8 cellular contexts compared by ENCODE assay signal in the genomic region with DNA sequence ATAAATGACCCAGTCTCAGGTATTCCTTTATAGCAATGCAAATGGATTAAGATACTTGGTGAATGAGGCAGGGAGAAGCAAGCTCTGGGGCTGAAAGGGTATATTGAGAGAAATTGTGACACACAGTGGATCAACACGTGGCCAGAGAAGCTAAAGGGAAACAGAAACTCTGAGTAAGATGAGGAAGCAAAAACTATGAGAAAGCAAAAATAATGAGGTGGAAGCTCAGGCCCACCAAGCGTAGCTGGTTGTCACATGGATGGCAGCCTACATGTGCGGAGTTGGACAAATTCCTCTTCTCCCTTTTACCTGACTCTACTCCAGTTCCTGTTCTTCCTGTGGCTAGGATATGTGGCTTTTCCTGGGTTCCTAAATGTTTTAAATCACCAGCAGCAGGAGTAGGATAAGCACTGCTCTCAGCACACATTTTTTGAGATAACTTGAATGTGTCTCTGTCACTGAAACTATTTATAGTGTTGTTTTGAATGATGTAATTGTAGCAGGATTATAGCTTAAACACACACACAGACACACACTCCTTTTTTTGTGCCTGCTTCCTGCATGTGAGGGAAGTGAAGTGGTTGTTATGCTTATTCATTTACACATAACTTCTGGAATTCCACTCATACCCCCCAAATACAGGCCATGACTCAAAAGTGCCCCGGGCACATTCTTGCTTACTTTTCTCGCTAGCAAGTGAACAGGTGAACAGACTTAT. TPM values are rescaled to one million over a fixed set of nuclear protein-coding genes. Genes with fewer than 3 reads are reported as not detected.
DNase-seq lines count a peak whose midpoint lies in the region; ATAC-seq, FAIRE-seq and TF ChIP-seq lines count a peak whose summit lies in the region.

No MANE protein-coding gene starts in this region.

- no peak for FAIRE-seq in HepG2 (lab: Jason Lieb, UNC)

- TF ChIP-seq EP300 in HepG2 (IDR thresholded peaks at IDR 0.05; ENCODE audit: low read depth in 2 of 2, low read length in 2 of 2) = no peak
- no peak for TF ChIP-seq EP300 in HepG2 (CRISPR knock-in tag; IDR thresholded peaks at IDR 0.05; ENCODE audit: borderline replicate concordance)

- H3K4me1 ChIP-seq in right lobe of liver (no peaks in the 10 kb centered on the region), HepG2 (ENCODE audit: insufficient read depth, low read length) (peaks cover 14% of the 10 kb centered on the region; the same call in 1 of the 2 replicates)

- H3K4me3 Mint-ChIP-seq in brain = peak overlapping the region in 2 of 5 experiments; percentile 9 to 42

- TF ChIP-seq RAD21 in HepG2 (CRISPR knock-in tag; IDR thresholded peaks at IDR 0.05) = no peak

- ATAC-seq in right lobe of liver = peak; percentile 46 to 81 (median 63)
- no peak for ATAC-seq in HepG2
- ATAC-seq in HG02840 (IDR thresholded peaks at IDR 0.05; ENCODE audit: low FRiP score, unreplicated experiment) = peak; percentile 92

- no TSS peak for BruUV-seq in HepG2 (replicated peaks; lab: Mats Ljungman, UMichigan)

- H2AFZ ChIP-seq in HepG2 (ENCODE audit: low read length) = no peak overlapping the region

- no peak overlapping the region for H3K4me3 ChIP-seq in right lobe of liver
- H3K4me3 ChIP-seq in HepG2 (replicated peaks in 1 of 3; ENCODE audit: insufficient read depth in 1 of 3, low read depth in 2 of 3, low read length in 3 of 3) = no peak overlapping the region

- H3K27me3 ChIP-seq in right lobe of liver (no peaks in the 10 kb centered on the region), HepG2 (ENCODE audit: control insufficient read depth in 1 of 2, insufficient read depth in 2 of 2, low read length in 2 of 2) (0 out of 5 replicates have a peak, but pooled peaks cover 0 to 11% of the 10 kb centered on the region in 2 experiments)

- DNase-seq in right lobe of liver (no peak), HepG2 (ENCODE audit: low spot score) (no peak), NCI-H2029 treated with DMSO at 0.1 percent for 48 hours (lab: John Stamatoyannopoulos, UW) (peak; percentile 3), lung microvascular endothelial cell (ENCODE audit: low read depth in 2 of 2) (peak; percentile 26 to 33), NCI-H187 (lab: John Stamatoyannopoulos, UW) (no peak), NCI-H128 (lab: John Stamatoyannopoulos, UW; ENCODE audit: unreplicated experiment) (no peak)

- in situ Hi-C loops in HepG2 (cut with HindIII; ENCODE audit: extremely low pct_ligation_motif_present, low pct_unique_long_range_greater_than_20kb) = no loop called here

- CTCF ChIA-PET in HepG2 (lab: Yijun Ruan, JAX; ENCODE audit: low intra/inter-chr PET ratio, low total read pairs) = no interaction called here

- peak overlapping the region; percentile 6 to 77 (median 49) for H3K27ac Mint-ChIP-seq in brain

- peaks cover 0 to 2% (median 0%) of the 10 kb centered on the region in 5 experiments for H3K9me3 Mint-ChIP-seq in brain

- no peak overlapping the region for H3K4me2 ChIP-seq in HepG2 (ENCODE audit: low read depth, low read length)

- no peaks in the 10 kb centered on the region for H4K20me1 ChIP-seq in HepG2 (ENCODE audit: insufficient read depth, low read length)

- no peaks in the 10 kb centered on the region for H3K9me3 ChIP-seq in right lobe of liver
- H3K9me3 ChIP-seq in HepG2 (ENCODE audit: low read length) = no peaks in the 10 kb centered on the region

- H3K36me3 ChIP-seq in right lobe of liver = no peaks in the 10 kb centered on the region
- no peaks in the 10 kb centered on the region for H3K36me3 ChIP-seq in HepG2 (replicated peaks in 1 of 2; ENCODE audit: control insufficient read depth in 1 of 2, insufficient read depth in 2 of 2, low read length in 2 of 2)

- no peaks in the 10 kb centered on the region for H3K79me2 ChIP-seq in HepG2 (ENCODE audit: insufficient read depth, low read length)

- H3K27ac ChIP-seq in right lobe of liver (peak overlapping the region in 1 of 3 donors; percentile 44), HepG2 (ENCODE audit: extremely low read length, insufficient read depth, low read length) (no peak overlapping the region)

- no peaks in the 10 kb centered on the region for H3K27me3 Mint-ChIP-seq in brain

- no peaks in the 10 kb centered on the region for H3K36me3 Mint-ChIP-seq in brain

- intact Hi-C loops in right lobe of liver (cut with DNase I) (no loop called here), HepG2 (cut with micrococcal nuclease; ENCODE audit: unreplicated experiment) (no loop called here)

- TF ChIP-seq CTCF in right lobe of liver (IDR thresholded peaks at IDR 0.05) (no peak), HepG2 (CRISPR knock-in tag; IDR thresholded peaks at IDR 0.05) (no peak), brain (conservative IDR thresholded peaks at IDR 0.05) (no peak)

- 33% methylated on average over 5 of the region's 5 CpGs for WGBS in right lobe of liver (ENCODE audit: insufficient coverage, low coverage, low lambda C conversion rate, missing lambda C conversion rate)
- WGBS in HepG2 (ENCODE audit: low lambda C conversion rate) = 29% methylated on average over 5 of the region's 5 CpGs

- POLR2A ChIA-PET in HepG2 (lab: Yijun Ruan, JAX) = no interaction called here

- peaks cover 32% of the 10 kb centered on the region for H3K4me1 Mint-ChIP-seq in brain

- TF ChIP-seq POLR2A in right lobe of liver (IDR thresholded peaks at IDR 0.05) (no peak), HepG2 (IDR thresholded peaks at IDR 0.05; ENCODE audit: insufficient read depth in 1 of 2, low read depth in 2 of 2, low read length in 2 of 2) (no peak)

- no peak overlapping the region for H3K9ac ChIP-seq in HepG2 (ENCODE audit: insufficient read depth, low read depth, low read length)

TF ChIP-seq in HepG2, 621 proteins besides CTCF, POLR2A, EP300 and RAD21 (continues in another document):
- TF ChIP-seq GTF3A (CRISPR knock-in tag; conservative IDR thresholded peaks at IDR 0.05) (no peak), FOXO1 (CRISPR knock-in tag; IDR thresholded peaks at IDR 0.05) (no peak), ZBTB3 (CRISPR knock-in tag; IDR thresholded peaks at IDR 0.05; ENCODE audit: borderline replicate concordance, low read depth) (no peak), ZNF703 (CRISPR knock-in tag; IDR thresholded peaks at IDR 0.05; ENCODE audit: borderline replicate concordance) (no peak), ZNF558 (CRISPR knock-in tag; IDR thresholded peaks at IDR 0.05; ENCODE audit: borderline replicate concordance) (no peak), ZNF569 (CRISPR knock-in tag; IDR thresholded peaks at IDR 0.05; ENCODE audit: borderline replicate concordance) (no peak), YY1 (IDR thresholded peaks at IDR 0.05; ENCODE audit: insufficient read depth, insufficient replicate concordance, low read depth, low read length) (no peak), ETV6 (CRISPR knock-in tag; conservative IDR thresholded peaks at IDR 0.05) (no peak), SMC3 (IDR thresholded peaks at IDR 0.05; ENCODE audit: low read length) (no peak), ADNP (CRISPR knock-in tag; IDR thresholded peaks at IDR 0.05) (no peak), ZNF296 (CRISPR knock-in tag; conservative IDR thresholded peaks at IDR 0.05) (no peak)
- TF ChIP-seq, protein P1, sequence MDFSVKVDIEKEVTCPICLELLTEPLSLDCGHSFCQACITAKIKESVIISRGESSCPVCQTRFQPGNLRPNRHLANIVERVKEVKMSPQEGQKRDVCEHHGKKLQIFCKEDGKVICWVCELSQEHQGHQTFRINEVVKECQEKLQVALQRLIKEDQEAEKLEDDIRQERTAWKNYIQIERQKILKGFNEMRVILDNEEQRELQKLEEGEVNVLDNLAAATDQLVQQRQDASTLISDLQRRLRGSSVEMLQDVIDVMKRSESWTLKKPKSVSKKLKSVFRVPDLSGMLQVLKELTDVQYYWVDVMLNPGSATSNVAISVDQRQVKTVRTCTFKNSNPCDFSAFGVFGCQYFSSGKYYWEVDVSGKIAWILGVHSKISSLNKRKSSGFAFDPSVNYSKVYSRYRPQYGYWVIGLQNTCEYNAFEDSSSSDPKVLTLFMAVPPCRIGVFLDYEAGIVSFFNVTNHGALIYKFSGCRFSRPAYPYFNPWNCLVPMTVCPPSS (IDR thresholded peaks at IDR 0.05) = no peak

RNA-seq across cellular contexts. Expression of a gene that starts 30.1 kb away (rescaled TPM):
- 10 to 100 TPM in 2 of 6 experiments, 1 to 10 TPM in 4; 7.7 to 13.3 (median 8.8) TPM for total RNA-seq in right lobe of liver
- 22.0 and 24.2 TPM in 2 replicates for total RNA-seq in HepG2 (2016; rRNA removed; fragmentation: Illumina TruSeq; extraction: Trizol)
- 6.5 and 8.3 TPM in 2 replicates for total RNA-seq in HepG2 (2016; cell fraction: cytosol; rRNA removed; fragmentation: Illumina TruSeq; extraction: Trizol; ENCODE audit: low read depth)
- 21.5 and 24.1 TPM in 2 replicates for total RNA-seq in HepG2 (2016; cell fraction: insoluble cytoplasmic fraction; rRNA removed; fragmentation: Illumina TruSeq; extraction: Trizol)
- total RNA-seq in HepG2 (2016; cell fraction: membrane; rRNA removed; fragmentation: Illumina TruSeq; extraction: Trizol) = 19.1 and 21.6 TPM in 2 replicates
- total RNA-seq in HepG2 (2016; cell fraction: nucleus; rRNA removed; fragmentation: Illumina TruSeq; extraction: Trizol) = 39.0 and 41.4 TPM in 2 replicates
- 19.3 and 20.5 TPM in 2 replicates for polyA plus RNA-seq in HepG2 (2011; rRNA removed)
- 10.4 and 16.7 TPM in 2 replicates for polyA plus RNA-seq in HepG2 (2011; cell fraction: cytosol; rRNA removed)
- 10.3 and 12.5 TPM in 2 replicates for polyA plus RNA-seq in HepG2 (2011; cell fraction: nucleus; rRNA removed)
- 18.8 and 21.7 TPM in 2 replicates for polyA plus RNA-seq in HepG2 (2012)
- polyA plus RNA-seq in HepG2 (2016; cell fraction: cytosol; fragmentation: Illumina TruSeq; extraction: Trizol; ENCODE audit: low read depth) = 3.8 and 4.5 TPM in 2 replicates
- 23.9 and 24.6 TPM in 2 replicates for polyA plus RNA-seq in HepG2 (2016; cell fraction: insoluble cytoplasmic fraction; fragmentation: Illumina TruSeq; extraction: Trizol; ENCODE audit: low read depth)
- 12.6 and 14.5 TPM in 2 replicates for polyA plus RNA-seq in HepG2 (2016; cell fraction: membrane; fragmentation: Illumina TruSeq; extraction: Trizol; ENCODE audit: low read depth)
- 24.7 and 25.2 TPM in 2 replicates for polyA plus RNA-seq in HepG2 (2016; cell fraction: nucleus; fragmentation: Illumina TruSeq; extraction: Trizol; ENCODE audit: insufficient read depth, low read depth)
- 21.3 and 22.4 TPM in 2 replicates for polyA minus RNA-seq in HepG2 (2011; rRNA and poly(A)+ RNA removed; ENCODE audit: low replicate concordance)
- polyA minus RNA-seq in HepG2 (2011; cell fraction: cytosol; rRNA and poly(A)+ RNA removed) = 16.2 and 18.2 TPM in 2 replicates
- polyA minus RNA-seq in HepG2 (2011; cell fraction: nucleus; rRNA and poly(A)+ RNA removed) = 124 and 162 TPM in 2 replicates
- 17.7 TPM for polyA plus RNA-seq in brain (ENCODE audit: insufficient read depth, low read depth, low replicate concordance)
- total RNA-seq in lung microvascular endothelial cell = 11.6 and 19.0 TPM in 2 replicates

Comparison
In these comparisons a context has a peak if more than half of its experiments do, and no peak if none do; other contexts are left out.
1. DNase-seq: peak in NCI-H2029 treated with DMSO at 0.1 percent for 48 hours (single experiment) and lung microvascular endothelial cell (2 of 2); none in right lobe of liver (0 of 3), HepG2 (single experiment), NCI-H187 (0 of 2) and NCI-H128 (single experiment).